In genomic region chr16:27197004-27197403, GRCh38 we compare ENCODE assay signal across 16 cellular contexts. TPM values are rescaled to one million over a fixed set of nuclear protein-coding genes. Genes with fewer than 3 reads are reported as not detected.
DNase-seq lines count a peak whose midpoint lies in the region; ATAC-seq lines count a peak whose summit lies in the region.
"Had no signal": no experiment of that assay in that cellular context is flagged by ENCODE, and none has a peak within 500 bp of the region (broad histone marks: within the 10 kb centered on the region; RNA-seq: fewer than 3 reads in every experiment).

No MANE protein-coding gene starts in this region.

- in situ Hi-C loops in GM23248 (cut with MboI): no loop called here

- H3K23ac ChIP-seq in trophoblast cell (ENCODE audit: low read length): peak overlapping the region; percentile 71

- H4K12ac ChIP-seq in trophoblast cell (ENCODE audit: low read depth, low read length): no peak overlapping the region

- H3K79me2 ChIP-seq in trophoblast cell (ENCODE audit: control insufficient read depth, insufficient read depth, low read length, poor library complexity) (no peaks in the 10 kb centered on the region), GM23248 (ENCODE audit: insufficient read depth) (no peaks in the 10 kb centered on the region)

- no peaks in the 10 kb centered on the region for H4K20me1 ChIP-seq in GM23248 (ENCODE audit: insufficient read depth)

- H4K8ac ChIP-seq in trophoblast cell (ENCODE audit: low read depth, low read length): no peak overlapping the region

- H2BK120ac ChIP-seq in trophoblast cell (ENCODE audit: insufficient read depth, low read length, poor library complexity): no peak overlapping the region

- H3K9me3 Mint-ChIP-seq in activated CD4-positive, alpha-beta T cell treated with anti-CD3 and anti-CD28 coated beads, Interleukin-2, amount 10 ng/mL, durations not matched to agents 7 days and 5 days: peaks cover 31% of the 10 kb centered on the region
- peaks cover 0 to 7% (median 0%) of the 10 kb centered on the region in 8 donors for H3K9me3 Mint-ChIP-seq in CD4-positive, alpha-beta memory T cell
- H3K9me3 Mint-ChIP-seq in activated naive CD8-positive, alpha-beta T cell treated with anti-CD3 and anti-CD28 coated beads, Interleukin-2, amount 50 U/mL, for 24 hours: peaks cover 23% of the 10 kb centered on the region

- no peak for ATAC-seq in activated naive CD8-positive, alpha-beta T cell treated with anti-CD3 and anti-CD28 coated beads, Interleukin-2, amount 50 U/mL, for 24 hours
- ATAC-seq in HG03520 (IDR thresholded peaks at IDR 0.05; ENCODE audit: unreplicated experiment): no peak
- ATAC-seq: A549 had no signal

- no peak overlapping the region for H3K4me3 Mint-ChIP-seq in activated CD4-positive, alpha-beta T cell treated with anti-CD3 and anti-CD28 coated beads, Interleukin-2, amount 10 ng/mL, durations not matched to agents 7 days and 5 days
- H3K4me3 Mint-ChIP-seq in CD4-positive, alpha-beta memory T cell: peak overlapping the region in 6 of 8 donors; percentile 23 to 80 (median 44)
- H3K4me3 Mint-ChIP-seq in activated naive CD8-positive, alpha-beta T cell treated with anti-CD3 and anti-CD28 coated beads, Interleukin-2, amount 50 U/mL, for 24 hours: no peak overlapping the region
- H3K4me3 Mint-ChIP-seq: H9 had no signal

- H3K14ac ChIP-seq in trophoblast cell (ENCODE audit: low read length): no peak overlapping the region

- CTCF ChIA-PET in activated CD4-positive, alpha-beta T cell treated with anti-CD3 and anti-CD28 coated beads, Interleukin-2, amount 10 ng/mL, durations not matched to agents 7 days and 5 days (lab: Charles Lee): interaction anchor here (1.1 to 3.1 kb wide), 4 partner anchors 8 to 18 kb away, joined by 3 to 13 read pairs (median 6); no protein-coding TSS in a partner anchor
- CTCF ChIA-PET in CD4-positive, alpha-beta memory T cell (lab: Charles Lee; ENCODE audit: partially characterized antibody): interaction anchor here (1.3 to 11.1 kb wide), 9 partner anchors 10 to 254 kb away, joined by 3 to 164 read pairs (median 4); no protein-coding TSS in a partner anchor

- H2BK12ac ChIP-seq in trophoblast cell (ENCODE audit: low read length): no peak overlapping the region

- no peak overlapping the region for H2AFZ ChIP-seq in trophoblast cell (ENCODE audit: insufficient read depth, low read length, poor library complexity)
- no peak overlapping the region for H2AFZ ChIP-seq in GM23248

- H3K4me1 Mint-ChIP-seq in activated CD4-positive, alpha-beta T cell treated with anti-CD3 and anti-CD28 coated beads, Interleukin-2, amount 10 ng/mL, durations not matched to agents 7 days and 5 days: peaks cover 79% of the 10 kb centered on the region
- peaks cover 60 to 88% (median 74%) of the 10 kb centered on the region in 4 donors for H3K4me1 Mint-ChIP-seq in CD4-positive, alpha-beta memory T cell
- H3K4me1 Mint-ChIP-seq in activated naive CD8-positive, alpha-beta T cell treated with anti-CD3 and anti-CD28 coated beads, Interleukin-2, amount 50 U/mL, for 24 hours: peaks cover 56% of the 10 kb centered on the region

- intact Hi-C loops in CD4-positive, alpha-beta memory T cell (cut with micrococcal nuclease): no loop called here

- peaks cover 80% of the 10 kb centered on the region for H3K4me1 ChIP-seq in CD4-positive, alpha-beta memory T cell (ENCODE audit: insufficient read depth, low read length)
- H3K4me1 ChIP-seq in trophoblast cell (ENCODE audit: control insufficient read depth in 1 of 2, insufficient read depth in 2 of 2, low read length in 2 of 2) (peaks cover 0 to 6% of the 10 kb centered on the region in 2 experiments), GM23248 (ENCODE audit: insufficient read depth) (no peaks in the 10 kb centered on the region)
- H3K4me1 ChIP-seq: A549 had no signal

- H3K9me3 ChIP-seq in CD4-positive, alpha-beta memory T cell (ENCODE audit: control insufficient read depth in 1 of 2, low read length in 2 of 2): no peaks in the 10 kb centered on the region
- peaks cover 2% of the 10 kb centered on the region for H3K9me3 ChIP-seq in trophoblast cell (ENCODE audit: insufficient read depth, low read depth, low read length)
- no peaks in the 10 kb centered on the region for H3K9me3 ChIP-seq in GM23248 (ENCODE audit: low read depth)
- H3K9me3 ChIP-seq: A549 had no signal

- H3K27ac ChIP-seq in CD4-positive, alpha-beta memory T cell (ENCODE audit: low read depth, low read length): no peak overlapping the region
- no peak overlapping the region for H3K27ac ChIP-seq in trophoblast cell (ENCODE audit: low read depth, low read length)
- H3K27ac ChIP-seq in GM23248: no peak overlapping the region
- H3K27ac ChIP-seq: A549, C4-2B, HL-60 had no signal

- H3K27me3 ChIP-seq in CD4-positive, alpha-beta memory T cell (ENCODE audit: insufficient read depth, low read length): no peaks in the 10 kb centered on the region
- no peaks in the 10 kb centered on the region for H3K27me3 ChIP-seq in trophoblast cell (ENCODE audit: insufficient read depth, low read length)
- H3K27me3 ChIP-seq in GM23248 (replicated peaks; ENCODE audit: insufficient read depth): no peaks in the 10 kb centered on the region; the same call in 1 of the 2 replicates

- H3K18ac ChIP-seq in trophoblast cell (ENCODE audit: low read length): no peak overlapping the region

- no peak overlapping the region for H2BK5ac ChIP-seq in trophoblast cell (ENCODE audit: low read depth, low read length, poor library complexity)

- H3K79me1 ChIP-seq in trophoblast cell (ENCODE audit: low read length): no peaks in the 10 kb centered on the region

- POLR2A ChIA-PET in activated CD4-positive, alpha-beta T cell treated with anti-CD3 and anti-CD28 coated beads, Interleukin-2, amount 10 ng/mL, durations not matched to agents 7 days and 5 days (lab: Charles Lee): no interaction called here
- POLR2A ChIA-PET in CD4-positive, alpha-beta memory T cell (lab: Charles Lee; ENCODE audit: partially characterized antibody): interaction anchor here (1.1 to 8.0 kb wide), 9 partner anchors 17 to 181 kb away, joined by 3 to 106 read pairs (median 16); no protein-coding TSS in a partner anchor

- H3K9ac ChIP-seq in trophoblast cell (ENCODE audit: low read length): peak overlapping the region; percentile 1
- H3K9ac ChIP-seq in GM23248: no peak overlapping the region

- H3K4me2 ChIP-seq in trophoblast cell (ENCODE audit: low read length) (no peak overlapping the region), GM23248 (ENCODE audit: unreplicated experiment) (no peak overlapping the region)
- H3K4me2 ChIP-seq: A549 had no signal

- no peak overlapping the region for H4K91ac ChIP-seq in trophoblast cell (ENCODE audit: low read depth, low read length)

- H3K9me2 ChIP-seq in GM23248 (ENCODE audit: insufficient read depth): no peaks in the 10 kb centered on the region

- no peaks in the 10 kb centered on the region for H3K36me3 ChIP-seq in CD4-positive, alpha-beta memory T cell (ENCODE audit: insufficient read depth, low read length)
- no peaks in the 10 kb centered on the region for H3K36me3 ChIP-seq in trophoblast cell (ENCODE audit: control insufficient read depth in 1 of 2, insufficient read depth in 2 of 2, low read length in 2 of 2)
- no peaks in the 10 kb centered on the region for H3K36me3 ChIP-seq in GM23248 (ENCODE audit: low read depth)

- H3K36me3 Mint-ChIP-seq in activated CD4-positive, alpha-beta T cell treated with anti-CD3 and anti-CD28 coated beads, Interleukin-2, amount 10 ng/mL, durations not matched to agents 7 days and 5 days (ENCODE audit: low read depth): peaks cover 43% of the 10 kb centered on the region
- no peaks in the 10 kb centered on the region for H3K36me3 Mint-ChIP-seq in CD4-positive, alpha-beta memory T cell
- H3K36me3 Mint-ChIP-seq in activated naive CD8-positive, alpha-beta T cell treated with anti-CD3 and anti-CD28 coated beads, Interleukin-2, amount 50 U/mL, for 24 hours (ENCODE audit: low read depth): peaks cover 5% of the 10 kb centered on the region

- DNase-seq in activated CD4-positive, alpha-beta T cell treated with anti-CD3 and anti-CD28 coated beads, Interleukin-2, amount 10 ng/mL, durations not matched to agents 7 days and 5 days: no peak
- no peak for DNase-seq in activated CD4-positive, alpha-beta T cell treated with anti-CD3 and anti-CD28 coated beads, Interleukin-2, amount 50 U/mL, for 4 hours
- no peak for DNase-seq in CD4-positive, alpha-beta memory T cell
- DNase-seq in activated naive CD8-positive, alpha-beta T cell treated with anti-CD3 and anti-CD28 coated beads, Interleukin-2, amount 50 U/mL, for 24 hours: no peak
- DNase-seq in trophoblast cell (no peak), GM23248 (no peak)
- DNase-seq: DMS79; H9; NCI-H187; NCI-H446; NK-92 treated with Interleukin-12 subunit alpha and Interleukin-12 subunit beta, amount 100 ng/mL, for 24 hours; SHP77 had no signal

- H3K4me3 ChIP-seq in CD4-positive, alpha-beta memory T cell (ENCODE audit: low read length in 2 of 2): no peak overlapping the region
- H3K4me3 ChIP-seq in trophoblast cell (ENCODE audit: low read depth, low read length) (no peak overlapping the region), GM23248 (no peak overlapping the region)
- H3K4me3 ChIP-seq: A549 had no signal

- no peak overlapping the region for H3K4ac ChIP-seq in trophoblast cell (ENCODE audit: low read depth, low read length)

- WGBS in trophoblast cell (ENCODE audit: extremely low coverage, insufficient coverage, insufficient read length): no CpG with 5 or more reads among the region's 4 CpGs
- 65 to 67% methylated on average over 4 of the region's 4 CpGs for WGBS in GM23248 (ENCODE audit: low coverage in 1 of 2, low lambda C conversion rate in 2 of 2, missing lambda C conversion rate in 2 of 2), 2 experiments

- no peaks in the 10 kb centered on the region for H3K27me3 Mint-ChIP-seq in activated CD4-positive, alpha-beta T cell treated with anti-CD3 and anti-CD28 coated beads, Interleukin-2, amount 10 ng/mL, durations not matched to agents 7 days and 5 days
- no peaks in the 10 kb centered on the region for H3K27me3 Mint-ChIP-seq in CD4-positive, alpha-beta memory T cell
- no peaks in the 10 kb centered on the region for H3K27me3 Mint-ChIP-seq in activated naive CD8-positive, alpha-beta T cell treated with anti-CD3 and anti-CD28 coated beads, Interleukin-2, amount 50 U/mL, for 24 hours

- H2AK5ac ChIP-seq in trophoblast cell (ENCODE audit: low read length): no peak overlapping the region

- peak overlapping the region; percentile 96 for H3K27ac Mint-ChIP-seq in activated CD4-positive, alpha-beta T cell treated with anti-CD3 and anti-CD28 coated beads, Interleukin-2, amount 10 ng/mL, durations not matched to agents 7 days and 5 days
- H3K27ac Mint-ChIP-seq in CD4-positive, alpha-beta memory T cell: peak overlapping the region; percentile 85 to 99 (median 98)
- peak overlapping the region; percentile 6 for H3K27ac Mint-ChIP-seq in activated naive CD8-positive, alpha-beta T cell treated with anti-CD3 and anti-CD28 coated beads, Interleukin-2, amount 50 U/mL, for 24 hours
- H3K27ac Mint-ChIP-seq: H9 had no signal

- no peaks in the 10 kb centered on the region for H3F3A ChIP-seq in GM23248 (ENCODE audit: insufficient read depth)

RNA-seq across cellular contexts. Expression of gene KDM8, which starts 6.3 kb away (rescaled TPM):
- 10 to 100 TPM; 22.5 to 25.0 TPM for total RNA-seq in activated CD4-positive, alpha-beta T cell treated with anti-CD3 and anti-CD28 coated beads, Interleukin-2, amount 10 ng/mL, durations not matched to agents 7 days and 5 days
- 10 to 100 TPM; 28.6 to 31.0 TPM for total RNA-seq in CD4-positive, alpha-beta memory T cell
- polyA plus RNA-seq in CD4-positive, alpha-beta memory T cell: 1 to 10 TPM; 4.8 to 8.1 TPM
- 1.7 and 1.8 TPM in 2 replicates for polyA plus RNA-seq in trophoblast cell (2013)
- 1.8 and 2.5 TPM in 2 replicates for total RNA-seq in GM23248 (2014; rRNA removed; shearing (Covaris generic))
- polyA plus RNA-seq in GM23248 (2016; fragmentation: Nextera tagmentation; extraction: Ambion mirVana): 2.2 and 3.5 TPM in 2 replicates

Comparison
In these comparisons a context has a peak if more than half of its experiments do, and no peak if none do; other contexts are left out.
1. H3K27ac Mint-ChIP-seq: peak in every context shown above with its lines; median percentile 98 in CD4-positive, alpha-beta memory T cell; 96 in activated CD4-positive, alpha-beta T cell treated with anti-CD3 and anti-CD28 coated beads, Interleukin-2, amount 10 ng/mL, durations not matched to agents 7 days and 5 days; 6 in activated naive CD8-positive, alpha-beta T cell treated with anti-CD3 and anti-CD28 coated beads, Interleukin-2, amount 50 U/mL, for 24 hours.
2. H3K4me3 Mint-ChIP-seq: peak in CD4-positive, alpha-beta memory T cell (6 of 8); none in activated CD4-positive, alpha-beta T cell treated with anti-CD3 and anti-CD28 coated beads, Interleukin-2, amount 10 ng/mL, durations not matched to agents 7 days and 5 days (single experiment) and activated naive CD8-positive, alpha-beta T cell treated with anti-CD3 and anti-CD28 coated beads, Interleukin-2, amount 50 U/mL, for 24 hours (single experiment).